In the genomic region with DNA sequence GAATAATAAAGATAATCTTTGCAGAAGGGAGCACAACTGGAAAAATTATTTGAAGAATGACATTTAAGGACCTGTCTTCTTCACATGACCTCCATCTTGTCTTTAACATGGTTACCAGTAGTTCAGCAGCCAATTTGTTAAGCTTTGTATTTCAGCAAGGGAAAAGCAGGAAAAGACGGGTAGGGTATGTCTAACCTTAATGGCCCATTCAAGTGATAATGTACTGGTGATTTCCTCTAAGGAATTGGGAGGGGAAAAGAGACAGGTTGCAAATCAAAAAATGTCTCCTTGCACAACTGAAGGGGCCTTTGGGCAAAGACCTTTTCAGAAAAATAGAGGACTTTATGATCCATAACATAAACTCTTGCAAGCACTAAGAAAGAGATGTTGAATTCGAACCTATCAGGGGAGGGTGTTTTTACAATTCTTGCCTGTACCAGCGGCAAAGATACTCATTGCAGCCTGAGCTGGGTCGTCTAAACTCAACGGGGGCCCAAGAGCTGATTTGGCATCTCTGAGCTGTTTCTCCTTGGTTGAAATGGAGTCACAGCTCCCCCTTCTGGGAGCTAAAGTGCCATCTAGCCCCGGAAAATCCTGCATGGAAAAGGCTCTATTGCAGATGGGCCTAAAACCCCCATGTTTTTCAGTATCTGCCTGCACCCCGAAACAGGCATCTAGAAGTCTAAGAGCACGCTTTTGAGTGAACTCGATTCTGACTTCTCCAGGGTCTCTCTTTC, we compare ENCODE assay signal across 9 cellular contexts. TPM values are rescaled to one million over a fixed set of nuclear protein-coding genes. Genes with fewer than 3 reads are reported as not detected.
DNase-seq lines count a peak whose midpoint lies in the region; ATAC-seq and TF ChIP-seq lines count a peak whose summit lies in the region.
"Had no signal": no experiment of that assay in that cellular context is flagged by ENCODE, and none has a peak within 500 bp of the region (broad histone marks: within the 10 kb centered on the region; RNA-seq: fewer than 3 reads in every experiment).

No MANE protein-coding gene starts in this region.

- in situ Hi-C loops in mammary epithelial cell (cut with MboI; ENCODE audit: low sequenced_read_pairs in 2 of 2): loop anchor here (10.0 kb wide), 2 partner anchors 771 to 841 kb away; no protein-coding TSS in a partner anchor

- peaks cover 8% of the 10 kb centered on the region for H3K4me1 ChIP-seq in mammary epithelial cell (ENCODE audit: insufficient read depth, low read length)
- peaks cover 15% of the 10 kb centered on the region for H3K4me1 ChIP-seq in mesendoderm (ENCODE audit: control insufficient read depth, low read depth, low read length)

- H3K4ac ChIP-seq in mesendoderm (ENCODE audit: low read depth, low read length): no peak overlapping the region

- no peak overlapping the region for H3K56ac ChIP-seq in mesendoderm (ENCODE audit: low read length)

- H3K4me3 Mint-ChIP-seq in activated CD8-positive, alpha-beta T cell treated with anti-CD3 and anti-CD28 coated beads for 36 hours: no peak overlapping the region
- H3K4me3 Mint-ChIP-seq in activated CD8-positive, alpha-beta T cell treated with anti-CD3 and anti-CD28 coated beads, Interleukin-2, amount 10 ng/mL, durations not matched to agents 7 days and 5 days: no peak overlapping the region

- no peak overlapping the region for H3K18ac ChIP-seq in mesendoderm (ENCODE audit: low read length)

- no peaks in the 10 kb centered on the region for H3K36me3 Mint-ChIP-seq in activated CD8-positive, alpha-beta T cell treated with anti-CD3 and anti-CD28 coated beads for 36 hours (ENCODE audit: low read depth)
- peaks cover 3% of the 10 kb centered on the region for H3K36me3 Mint-ChIP-seq in activated CD8-positive, alpha-beta T cell treated with anti-CD3 and anti-CD28 coated beads, Interleukin-2, amount 10 ng/mL, durations not matched to agents 7 days and 5 days (ENCODE audit: low read depth)

- H3K27me3 Mint-ChIP-seq in activated CD8-positive, alpha-beta T cell treated with anti-CD3 and anti-CD28 coated beads for 36 hours: peaks cover 33% of the 10 kb centered on the region
- peaks cover 16% of the 10 kb centered on the region for H3K27me3 Mint-ChIP-seq in activated CD8-positive, alpha-beta T cell treated with anti-CD3 and anti-CD28 coated beads, Interleukin-2, amount 10 ng/mL, durations not matched to agents 7 days and 5 days (ENCODE audit: low read depth)

- no peaks in the 10 kb centered on the region for H3K79me1 ChIP-seq in mesendoderm (ENCODE audit: low read length)

- intact Hi-C loops in activated CD8-positive, alpha-beta T cell treated with anti-CD3 and anti-CD28 coated beads for 36 hours (cut with micrococcal nuclease): no loop called here
- intact Hi-C loops in mammary epithelial cell (cut with micrococcal nuclease): loop anchor here (1.0 to 10.0 kb wide), 13 partner anchors 47 to 1723 kb away; no protein-coding TSS in a partner anchor

- no peak overlapping the region for H4K8ac ChIP-seq in mesendoderm (ENCODE audit: low read depth, low read length)

- POLR2A ChIA-PET in activated CD8-positive, alpha-beta T cell treated with anti-CD3 and anti-CD28 coated beads for 36 hours (lab: Charles Lee): no interaction called here
- POLR2A ChIA-PET in activated CD8-positive, alpha-beta T cell treated with anti-CD3 and anti-CD28 coated beads, Interleukin-2, amount 10 ng/mL, durations not matched to agents 7 days and 5 days (lab: Charles Lee): no interaction called here

- dilution Hi-C loops in mammary epithelial cell (cut with HindIII; ENCODE audit: low sequenced_read_pairs): loop anchor here (5.0 kb wide), 1 partner anchor 52 kb away; no protein-coding TSS in a partner anchor

- no peak overlapping the region for H3K27ac Mint-ChIP-seq in activated CD8-positive, alpha-beta T cell treated with anti-CD3 and anti-CD28 coated beads for 36 hours
- no peak overlapping the region for H3K27ac Mint-ChIP-seq in activated CD8-positive, alpha-beta T cell treated with anti-CD3 and anti-CD28 coated beads, Interleukin-2, amount 10 ng/mL, durations not matched to agents 7 days and 5 days

- CTCF ChIA-PET in activated CD8-positive, alpha-beta T cell treated with anti-CD3 and anti-CD28 coated beads for 36 hours (lab: Charles Lee): no interaction called here
- CTCF ChIA-PET in activated CD8-positive, alpha-beta T cell treated with anti-CD3 and anti-CD28 coated beads, Interleukin-2, amount 10 ng/mL, durations not matched to agents 7 days and 5 days (lab: Charles Lee): no interaction called here
- CTCF ChIA-PET in mammary epithelial cell (lab: Charles Lee; ENCODE audit: low non-redundant PET): interaction anchor here (0.5 to 2.3 kb wide), 5 partner anchors 81 to 769 kb away, joined by 4 to 9 read pairs (median 5); no protein-coding TSS in a partner anchor

- WGBS in mammary epithelial cell (ENCODE audit: low coverage, missing lambda C conversion rate): 4% methylated on average over 8 of the region's 9 CpGs
- no CpG with 5 or more reads among the region's 9 CpGs for WGBS in mesendoderm (ENCODE audit: extremely low coverage, insufficient coverage, low lambda C conversion rate)

- peaks cover 9% of the 10 kb centered on the region for H3K27me3 ChIP-seq in mammary epithelial cell (ENCODE audit: insufficient read depth, low read length)
- no peaks in the 10 kb centered on the region for H3K27me3 ChIP-seq in mesendoderm (ENCODE audit: insufficient read depth, low read length, poor library complexity)

- no peak overlapping the region for H2AFZ ChIP-seq in mammary epithelial cell (ENCODE audit: low read depth, low read length)

- no peak for TF ChIP-seq POLR2A in GM18505 (IDR thresholded peaks at IDR 0.05; ENCODE audit: borderline replicate concordance, extremely low read depth, insufficient read depth, insufficient read length)

- H4K5ac ChIP-seq in mesendoderm (ENCODE audit: low read length): no peak overlapping the region

- TF ChIP-seq CTCF in activated CD8-positive, alpha-beta T cell treated with anti-CD3 and anti-CD28 coated beads for 36 hours (IDR thresholded peaks at IDR 0.05): no peak
- peak; percentile 59 to 83 for TF ChIP-seq CTCF in mammary epithelial cell (conservative IDR thresholded peaks at IDR 0.05 in 1 of 2, IDR thresholded peaks at IDR 0.05 in 1 of 2; ENCODE audit: extremely low read depth in 1 of 2, insufficient read depth in 1 of 2, low read depth in 1 of 2, low read length in 2 of 2)

- H3K36me3 ChIP-seq in mammary epithelial cell (ENCODE audit: insufficient read depth, low read length) (no peaks in the 10 kb centered on the region), mesendoderm (ENCODE audit: control insufficient read depth, insufficient read depth, low read length) (no peaks in the 10 kb centered on the region)

- no peak overlapping the region for H3K23ac ChIP-seq in mesendoderm (ENCODE audit: low read length)

- no peak overlapping the region for H3K4me3 ChIP-seq in mammary epithelial cell (replicated peaks in 1 of 3; ENCODE audit: insufficient read depth in 1 of 3, low read depth in 2 of 3, low read length in 3 of 3)
- no peak overlapping the region for H3K4me3 ChIP-seq in mesendoderm (ENCODE audit: low read length)

- H3K27ac ChIP-seq in mammary epithelial cell (ENCODE audit: insufficient read depth, low read depth, low read length) (no peak overlapping the region), mesendoderm (ENCODE audit: low read depth, low read length) (no peak overlapping the region)

- no peak for ATAC-seq in activated CD8-positive, alpha-beta T cell treated with anti-CD3 and anti-CD28 coated beads for 36 hours
- ATAC-seq in activated CD8-positive, alpha-beta T cell treated with anti-CD3 and anti-CD28 coated beads, Interleukin-2, amount 10 ng/mL, durations not matched to agents 7 days and 5 days: no peak
- no peak for ATAC-seq in GM19023 (IDR thresholded peaks at IDR 0.05; ENCODE audit: unreplicated experiment)
- ATAC-seq in GM21381 (IDR thresholded peaks at IDR 0.05; ENCODE audit: unreplicated experiment): no peak
- no peak for ATAC-seq in GM18505 (IDR thresholded peaks at IDR 0.05; ENCODE audit: unreplicated experiment)

- no peaks in the 10 kb centered on the region for H3K9me3 ChIP-seq in mammary epithelial cell (replicated peaks; ENCODE audit: insufficient read depth, low read length)

- H3K9me3 Mint-ChIP-seq in activated CD8-positive, alpha-beta T cell treated with anti-CD3 and anti-CD28 coated beads for 36 hours: peaks cover 2% of the 10 kb centered on the region
- peaks cover 4% of the 10 kb centered on the region for H3K9me3 Mint-ChIP-seq in activated CD8-positive, alpha-beta T cell treated with anti-CD3 and anti-CD28 coated beads, Interleukin-2, amount 10 ng/mL, durations not matched to agents 7 days and 5 days (ENCODE audit: insufficient read depth)

- no peak overlapping the region for H3K4me2 ChIP-seq in mammary epithelial cell (ENCODE audit: insufficient read depth, low read depth, low read length)
- no peak overlapping the region for H3K4me2 ChIP-seq in mesendoderm (ENCODE audit: low read length)

- H2AK5ac ChIP-seq in mesendoderm (ENCODE audit: low read length): no peak overlapping the region

- DNase-seq in activated CD8-positive, alpha-beta T cell treated with anti-CD3 and anti-CD28 coated beads for 36 hours: peak; percentile 3
- DNase-seq in activated CD8-positive, alpha-beta T cell treated with anti-CD3 and anti-CD28 coated beads, Interleukin-2, amount 10 ng/mL, durations not matched to agents 7 days and 5 days: no peak
- peak; percentile 35 for DNase-seq in NCI-H2029 (lab: John Stamatoyannopoulos, UW)
- peak; percentile 40 for DNase-seq in mammary epithelial cell
- peak; percentile 90 for DNase-seq in mesendoderm

- no peak overlapping the region for H2BK15ac ChIP-seq in mesendoderm (replicated peaks; ENCODE audit: low read depth)

- H4K20me1 ChIP-seq in mammary epithelial cell (ENCODE audit: insufficient read depth, low read length): no peaks in the 10 kb centered on the region

- H3K79me2 ChIP-seq in mammary epithelial cell (ENCODE audit: insufficient read depth, low read length) (no peaks in the 10 kb centered on the region), mesendoderm (ENCODE audit: control insufficient read depth, insufficient read depth, low read length) (no peaks in the 10 kb centered on the region)

- no peak overlapping the region for H2BK5ac ChIP-seq in mesendoderm (ENCODE audit: low read length)

- BruUV-seq in mammary epithelial cell (replicated peaks; lab: Mats Ljungman, UMichigan): no TSS peak

- H3K4me1 Mint-ChIP-seq in activated CD8-positive, alpha-beta T cell treated with anti-CD3 and anti-CD28 coated beads for 36 hours (ENCODE audit: low read depth): peaks cover 4% of the 10 kb centered on the region
- no peaks in the 10 kb centered on the region for H3K4me1 Mint-ChIP-seq in activated CD8-positive, alpha-beta T cell treated with anti-CD3 and anti-CD28 coated beads, Interleukin-2, amount 10 ng/mL, durations not matched to agents 7 days and 5 days (ENCODE audit: low read depth)

- H2BK120ac ChIP-seq in mesendoderm (ENCODE audit: low read depth, low read length): no peak overlapping the region

- H3K9ac ChIP-seq in mammary epithelial cell (ENCODE audit: insufficient read depth, low read length) (no peak overlapping the region), mesendoderm (ENCODE audit: low read length) (no peak overlapping the region)

RNA-seq across cellular contexts. Expression of a gene that starts 3.8 kb away (rescaled TPM):
- not detected for total RNA-seq in activated CD8-positive, alpha-beta T cell treated with anti-CD3 and anti-CD28 coated beads for 36 hours
- total RNA-seq in activated CD8-positive, alpha-beta T cell treated with anti-CD3 and anti-CD28 coated beads, Interleukin-2, amount 10 ng/mL, durations not matched to agents 7 days and 5 days: not detected
- total RNA-seq in mammary epithelial cell: 10 to 100 TPM in 1 of 2 donors, 1 to 10 TPM in 1; 5.7 to 22.2 TPM
- polyA plus RNA-seq in mammary epithelial cell: 0.82 TPM
- polyA minus RNA-seq in mammary epithelial cell: not detected
- polyA plus RNA-seq in mesendoderm (2013, experiment 1 of 2): 10.1 TPM
- 11.1 TPM for polyA plus RNA-seq in mesendoderm (2013, experiment 2 of 2)
- polyA plus RNA-seq: adipose tissue had no signal

Comparison
In these comparisons a context has a peak if more than half of its experiments do, and no peak if none do; other contexts are left out.
1. RNA of a gene that starts 3.8 kb away (total RNA-seq): 5.7 to 22.2 TPM in mammary epithelial cell; not detected in activated CD8-positive, alpha-beta T cell treated with anti-CD3 and anti-CD28 coated beads for 36 hours and not detected in activated CD8-positive, alpha-beta T cell treated with anti-CD3 and anti-CD28 coated beads, Interleukin-2, amount 10 ng/mL, durations not matched to agents 7 days and 5 days; every median in the first group is over 4 times any median in the second.